1 cellular context compared by ENCODE assay signal in genomic region chr13:33740134-33740538, GRCh38.
TF ChIP-seq lines count a peak whose summit lies in the region.

No MANE protein-coding gene starts in this region.

TF ChIP-seq in SK-N-SH, 30 proteins besides CTCF, POLR2A, EP300 and RAD21 (continued from another document):
- TF ChIP-seq ZBTB33 (IDR thresholded peaks at IDR 0.05; ENCODE audit: borderline replicate concordance, low read depth) (no peak), MEF2A (IDR thresholded peaks at IDR 0.05; ENCODE audit: borderline replicate concordance, low read depth) (no peak), NFIC (IDR thresholded peaks at IDR 0.05; ENCODE audit: borderline replicate concordance) (peak; percentile 54; the same call in 1 of the 2 replicates), PBX3 (IDR thresholded peaks at IDR 0.05) (peak; percentile 76), FOSL2 (IDR thresholded peaks at IDR 0.05; ENCODE audit: borderline replicate concordance, low read depth) (peak; percentile 34; the same call in 1 of the 2 replicates), TEAD4 (IDR thresholded peaks at IDR 0.05; ENCODE audit: borderline replicate concordance, insufficient read depth) (peak; percentile 52; the same call in 1 of the 2 replicates), FOXM1 (IDR thresholded peaks at IDR 0.05; ENCODE audit: low read depth) (peak; percentile 26; the same call in 1 of the 2 replicates), RXRA (IDR thresholded peaks at IDR 0.05; ENCODE audit: borderline replicate concordance, low read depth) (no peak)
